8 cellular contexts compared by ENCODE assay signal in the genomic region with DNA sequence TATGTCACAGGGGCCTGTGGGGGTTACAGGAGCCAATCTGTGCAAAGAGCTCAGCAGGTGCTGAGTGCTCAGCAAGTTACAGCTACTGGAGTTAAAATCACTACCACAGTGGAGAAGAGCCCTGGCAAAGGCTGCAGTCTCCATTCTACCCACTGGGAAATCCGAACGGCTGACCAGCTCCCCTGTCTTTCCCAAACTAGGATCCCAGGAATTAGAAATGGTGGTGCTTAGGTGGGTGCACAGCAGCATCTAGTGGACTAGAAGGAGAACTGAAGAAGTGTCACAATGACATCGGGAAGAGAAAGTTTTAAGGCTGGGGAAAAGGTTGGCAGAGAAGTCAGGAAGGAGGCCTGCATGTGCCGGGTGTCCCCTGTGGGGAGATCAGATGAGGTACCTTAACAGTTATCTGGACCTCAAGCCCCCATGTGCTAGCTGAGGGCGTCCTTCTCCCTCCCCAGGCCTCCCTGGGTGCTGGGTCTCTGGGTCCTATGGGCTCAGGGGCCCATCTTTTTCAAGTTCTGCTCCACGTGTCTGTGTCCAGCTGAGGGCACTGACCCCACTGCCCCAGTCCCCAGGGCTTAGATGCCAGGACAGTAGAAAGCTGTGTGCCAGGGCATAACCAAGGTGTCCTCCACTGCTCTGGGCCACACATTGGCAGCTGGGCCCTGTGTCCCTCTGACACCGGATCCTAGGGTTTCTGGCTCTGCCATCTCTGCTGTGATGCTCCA. TPM values are rescaled to one million over a fixed set of nuclear protein-coding genes. Genes with fewer than 3 reads are reported as not detected.
A peak's percentile ranks its signal among the peaks of the same experiment; 100 is the strongest.
DNase-seq lines count a peak whose midpoint lies in the region; ATAC-seq and TF ChIP-seq lines count a peak whose summit lies in the region.

No MANE protein-coding gene starts in this region.

- H3K9ac ChIP-seq in endodermal cell (ENCODE audit: extremely low read depth, low read length, poor library complexity, severe bottlenecking): no peak overlapping the region

- TF ChIP-seq POLR2A in ovary (IDR thresholded peaks at IDR 0.05): no peak
- no peak for TF ChIP-seq POLR2A in spleen (IDR thresholded peaks at IDR 0.05)

- TF ChIP-seq CTCF in endodermal cell (conservative IDR thresholded peaks at IDR 0.05) (peak; percentile 86), osteoblast (IDR thresholded peaks at IDR 0.05; ENCODE audit: extremely low read depth, low read depth, low read length) (peak; percentile 78), ovary (IDR thresholded peaks at IDR 0.05) (peak in 1 of 3 donors; percentile 16), spleen (IDR thresholded peaks at IDR 0.05 in 8 of 11, conservative IDR thresholded peaks at IDR 0.05 in 3 of 11) (peak in 1 of 11 experiments; percentile 21)

- 39 to 58% methylated on average over 4 to 7 of the region's 7 CpGs for WGBS in endodermal cell (ENCODE audit: insufficient coverage in 1 of 2, insufficient read length in 1 of 2), 2 experiments
- WGBS in ovary, 3 donors: 37 to 39% (median 37%) methylated on average over 7 of the region's 7 CpGs
- WGBS in spleen, 5 donors: 56 to 69% (median 65%) methylated on average over 7 of the region's 7 CpGs

- no peak for TF ChIP-seq EP300 in ovary (IDR thresholded peaks at IDR 0.05)

- H3K27me3 Mint-ChIP-seq in endodermal cell (ENCODE audit: insufficient read depth): no peaks in the 10 kb centered on the region
- peaks cover 9 to 32% of the 10 kb centered on the region in 2 donors for H3K27me3 Mint-ChIP-seq in CD8-positive, alpha-beta memory T cell

- H3K27ac Mint-ChIP-seq in endodermal cell: no peak overlapping the region
- H3K27ac Mint-ChIP-seq in CD8-positive, alpha-beta memory T cell: peak overlapping the region in 1 of 8 donors; percentile 47

- no peaks in the 10 kb centered on the region for H3K27me3 ChIP-seq in endodermal cell (ENCODE audit: control insufficient read depth, insufficient read depth, low read length, poor library complexity, severe bottlenecking)
- H3K27me3 ChIP-seq in osteoblast (ENCODE audit: insufficient read depth, low read length): peaks cover 7% of the 10 kb centered on the region
- no peaks in the 10 kb centered on the region for H3K27me3 ChIP-seq in ovary
- H3K27me3 ChIP-seq in spleen (replicated peaks in 1 of 7): peaks cover 0 to 52% (median 0%) of the 10 kb centered on the region in 7 donors
- no peaks in the 10 kb centered on the region for H3K27me3 ChIP-seq in CD8-positive, alpha-beta memory T cell (ENCODE audit: insufficient read depth, low read length, poor library complexity, severe bottlenecking)

- peak; percentile 29 for DNase-seq in G401 (ENCODE audit: low spot score)
- DNase-seq in NCI-H2171 treated with DMSO at 0.1 percent for 48 hours (lab: John Stamatoyannopoulos, UW): peak; percentile 67
- DNase-seq in endodermal cell: peak; percentile 87
- peak; percentile 88 for DNase-seq in osteoblast (ENCODE audit: insufficient read length, low spot score, missing footprints)
- DNase-seq in ovary: no peak
- DNase-seq in spleen: no peak
- no peak for DNase-seq in CD8-positive, alpha-beta memory T cell

- H3K36me3 ChIP-seq in endodermal cell (ENCODE audit: control insufficient read depth, insufficient read depth, low read length): no peaks in the 10 kb centered on the region
- H3K36me3 ChIP-seq in osteoblast (ENCODE audit: insufficient read depth, low read length): no peaks in the 10 kb centered on the region
- no peaks in the 10 kb centered on the region for H3K36me3 ChIP-seq in ovary
- H3K36me3 ChIP-seq in spleen: no peaks in the 10 kb centered on the region
- H3K36me3 ChIP-seq in CD8-positive, alpha-beta memory T cell (ENCODE audit: insufficient read depth, low read length): no peaks in the 10 kb centered on the region

- H3K9me3 ChIP-seq in endodermal cell (ENCODE audit: control insufficient read depth, low read length): no peaks in the 10 kb centered on the region
- no peaks in the 10 kb centered on the region for H3K9me3 ChIP-seq in osteoblast (ENCODE audit: low read depth, low read length)
- no peaks in the 10 kb centered on the region for H3K9me3 ChIP-seq in ovary
- no peaks in the 10 kb centered on the region for H3K9me3 ChIP-seq in spleen
- H3K9me3 ChIP-seq in CD8-positive, alpha-beta memory T cell (ENCODE audit: low read length): no peaks in the 10 kb centered on the region

- H3K79me2 ChIP-seq in osteoblast (ENCODE audit: insufficient read depth, low read length): no peaks in the 10 kb centered on the region

- POLR2A ChIA-PET in CD8-positive, alpha-beta memory T cell (lab: Charles Lee): no interaction called here

- no peak overlapping the region for H2AFZ ChIP-seq in osteoblast (ENCODE audit: low read length)

- no peaks in the 10 kb centered on the region for H3K9me3 Mint-ChIP-seq in endodermal cell
- H3K9me3 Mint-ChIP-seq in CD8-positive, alpha-beta memory T cell: no peaks in the 10 kb centered on the region

- H3K4me1 ChIP-seq in endodermal cell (ENCODE audit: control insufficient read depth, insufficient read depth, low read length) (no peaks in the 10 kb centered on the region), osteoblast (ENCODE audit: insufficient read depth, low read length) (no peaks in the 10 kb centered on the region), ovary (ENCODE audit: insufficient read depth) (no peaks in the 10 kb centered on the region), spleen (peaks cover 0 to 4% (median 0%) of the 10 kb centered on the region in 6 donors)
- H3K4me1 ChIP-seq in CD8-positive, alpha-beta memory T cell (ENCODE audit: insufficient read depth, low read length): no peaks in the 10 kb centered on the region

- H3K4me3 Mint-ChIP-seq in endodermal cell: no peak overlapping the region
- no peak overlapping the region for H3K4me3 Mint-ChIP-seq in CD8-positive, alpha-beta memory T cell

- ATAC-seq in GM19324 (IDR thresholded peaks at IDR 0.05; ENCODE audit: low FRiP score, unreplicated experiment): no peak

- no peaks in the 10 kb centered on the region for H3K36me3 Mint-ChIP-seq in endodermal cell (ENCODE audit: low read depth)
- H3K36me3 Mint-ChIP-seq in CD8-positive, alpha-beta memory T cell: no peaks in the 10 kb centered on the region

- intact Hi-C loops in ovary (cut with DNase I): loop anchor here in 1 of 4 donors (10.0 kb wide), 1 partner anchor 282 kb away; no protein-coding TSS in a partner anchor
- intact Hi-C loops in spleen (cut with DNase I; ENCODE audit: low total_unique reads): no loop called here

- H3K4me2 ChIP-seq in osteoblast (ENCODE audit: insufficient read depth, low read length): no peak overlapping the region

- in situ Hi-C loops in G401 (cut with HindIII; ENCODE audit: low sequenced_read_pairs): no loop called here

- CTCF ChIA-PET in CD8-positive, alpha-beta memory T cell (lab: Charles Lee): no interaction called here

- no peaks in the 10 kb centered on the region for H3K4me1 Mint-ChIP-seq in endodermal cell
- H3K4me1 Mint-ChIP-seq in CD8-positive, alpha-beta memory T cell: peaks cover 0 to 2% (median 0%) of the 10 kb centered on the region in 3 donors

- H3K27ac ChIP-seq in endodermal cell (ENCODE audit: low read depth, low read length): no peak overlapping the region
- no peak overlapping the region for H3K27ac ChIP-seq in osteoblast (ENCODE audit: low read depth, low read length)
- H3K27ac ChIP-seq in ovary: no peak overlapping the region
- H3K27ac ChIP-seq in spleen: no peak overlapping the region
- no peak overlapping the region for H3K27ac ChIP-seq in CD8-positive, alpha-beta memory T cell (ENCODE audit: low read depth, low read length)

- no peaks in the 10 kb centered on the region for H4K20me1 ChIP-seq in osteoblast (ENCODE audit: insufficient read depth, low read length)

- H3K4me3 ChIP-seq in endodermal cell (ENCODE audit: low read length) (no peak overlapping the region), osteoblast (ENCODE audit: insufficient read depth, low read length) (no peak overlapping the region), ovary (no peak overlapping the region), spleen (no peak overlapping the region)
- no peak overlapping the region for H3K4me3 ChIP-seq in CD8-positive, alpha-beta memory T cell (ENCODE audit: low read length)

RNA-seq across cellular contexts. Expression of a gene that starts 1.9 kb away (rescaled TPM):
- total RNA-seq in G401 (2014; rRNA removed; shearing (Covaris generic)): not detected in 2 replicates
- total RNA-seq in endodermal cell (not detected), osteoblast (not detected in 2 replicates), ovary (under 1 TPM in 1 of 7 donors, not detected in 6; 0.07 TPM), spleen (not detected)
- not detected for polyA plus RNA-seq in endodermal cell (2013, experiment 1 of 2)
- not detected for polyA plus RNA-seq in endodermal cell (2013, experiment 2 of 2)
- polyA plus RNA-seq in ovary (under 1 TPM in 1 of 2 donors, not detected in 1; 0.45 TPM), spleen (not detected)
- total RNA-seq in CD8-positive, alpha-beta memory T cell: not detected
- polyA plus RNA-seq in CD8-positive, alpha-beta memory T cell: not detected

RNA-seq across cellular contexts. Expression of a gene that starts 33.4 kb away (rescaled TPM):
- not detected in 2 replicates for total RNA-seq in G401 (2014; rRNA removed; shearing (Covaris generic))
- 1 to 10 TPM; 1.6 to 3.0 TPM for total RNA-seq in endodermal cell
- 1.2 TPM for polyA plus RNA-seq in endodermal cell (2013, experiment 1 of 2)
- 0.95 TPM for polyA plus RNA-seq in endodermal cell (2013, experiment 2 of 2)
- total RNA-seq in osteoblast: not detected in 2 replicates
- total RNA-seq in ovary: 1 to 10 TPM; 1.2 to 4.4 (median 2.6) TPM
- 1 to 10 TPM in 1 of 2 donors, under 1 TPM in 1; 0.91 to 1.6 TPM for polyA plus RNA-seq in ovary
- 1 to 10 TPM in 3 of 7 donors, under 1 TPM in 4; 0.37 to 1.3 (median 0.70) TPM for total RNA-seq in spleen
- under 1 TPM; 0.16 to 0.33 (median 0.22) TPM for polyA plus RNA-seq in spleen
- under 1 TPM; 0.09 to 0.31 TPM for total RNA-seq in CD8-positive, alpha-beta memory T cell
- 0.28 TPM for polyA plus RNA-seq in CD8-positive, alpha-beta memory T cell

Comparison
In these comparisons a context has a peak if more than half of its experiments do, and no peak if none do; other contexts are left out.
1. DNase-seq: peak in G401 (single experiment), NCI-H2171 treated with DMSO at 0.1 percent for 48 hours (single experiment), endodermal cell (single experiment) and osteoblast (single experiment); none in ovary (0 of 5), spleen (single experiment) and CD8-positive, alpha-beta memory T cell (0 of 5).